ENCODE assay signal across 8 cellular contexts in the genomic region with DNA sequence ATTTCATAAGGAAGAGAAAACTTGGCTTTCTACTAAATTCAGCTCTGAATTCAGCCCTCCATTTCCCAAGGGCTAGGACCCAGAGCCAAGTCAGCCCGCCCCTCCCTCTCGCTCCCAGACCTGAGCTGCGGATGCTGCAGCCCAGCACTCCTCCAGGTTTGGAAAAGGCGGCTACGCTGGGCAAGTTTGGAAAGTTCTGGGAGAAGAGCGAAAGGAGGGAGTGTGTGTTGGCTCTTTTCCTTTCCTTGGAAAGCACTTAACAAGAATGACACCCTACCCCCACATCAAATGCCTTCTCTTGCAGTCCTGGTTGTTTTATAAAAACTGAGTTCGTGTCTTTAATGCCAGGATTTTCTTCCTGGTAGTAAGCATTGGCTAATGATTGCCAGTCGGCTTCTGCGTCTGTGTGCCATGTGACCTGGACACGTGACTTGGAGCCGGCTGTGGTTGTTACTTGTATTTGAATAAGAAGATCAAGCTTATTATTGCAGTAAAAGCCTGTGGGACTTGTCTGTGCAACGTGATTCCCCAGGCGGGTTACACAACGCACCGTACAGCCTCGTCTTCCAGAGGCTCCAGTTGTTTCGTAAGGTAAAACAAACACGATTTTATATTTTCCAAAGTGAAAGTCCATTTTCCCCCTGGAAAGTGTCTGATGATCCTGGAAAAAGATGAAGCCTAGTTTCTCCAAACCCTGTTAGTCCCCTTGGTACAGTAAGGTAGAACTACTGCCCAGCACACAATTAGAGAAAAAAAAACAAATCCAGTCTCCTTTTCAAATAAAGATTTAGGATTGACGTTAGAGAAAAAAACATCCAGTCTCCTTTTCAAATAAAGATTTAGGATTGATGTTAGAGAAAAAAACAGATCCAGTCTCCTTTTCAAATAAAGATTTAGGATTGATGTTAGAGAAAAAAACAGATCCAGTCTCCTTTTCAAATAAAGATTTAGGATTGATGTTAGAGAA. TPM values are rescaled to one million over a fixed set of nuclear protein-coding genes. Genes with fewer than 3 reads are reported as not detected.
A peak's percentile ranks its signal among the peaks of the same experiment; 100 is the strongest.
DNase-seq lines count a peak whose midpoint lies in the region; ATAC-seq and TF ChIP-seq lines count a peak whose summit lies in the region.

No MANE protein-coding gene starts in this region.

- no peaks in the 10 kb centered on the region for H3K36me3 Mint-ChIP-seq in activated naive CD4-positive, alpha-beta T cell treated with anti-CD3 and anti-CD28 coated beads, Interleukin-2, amount 50 U/mL, for 24 hours

- peaks cover 53% of the 10 kb centered on the region for H3K4me1 Mint-ChIP-seq in activated naive CD4-positive, alpha-beta T cell treated with anti-CD3 and anti-CD28 coated beads, Interleukin-2, amount 50 U/mL, for 24 hours

- peak overlapping the region; percentile 79 for H3K27ac Mint-ChIP-seq in activated naive CD4-positive, alpha-beta T cell treated with anti-CD3 and anti-CD28 coated beads, Interleukin-2, amount 50 U/mL, for 24 hours

- WGBS in thymus = 11% methylated on average over 19 of the region's 19 CpGs

- H3K4me3 Mint-ChIP-seq in activated naive CD4-positive, alpha-beta T cell treated with anti-CD3 and anti-CD28 coated beads, Interleukin-2, amount 50 U/mL, for 24 hours = peak overlapping the region; percentile 80

- H3K9me3 Mint-ChIP-seq in activated naive CD4-positive, alpha-beta T cell treated with anti-CD3 and anti-CD28 coated beads, Interleukin-2, amount 50 U/mL, for 24 hours = no peaks in the 10 kb centered on the region

- H3K27me3 ChIP-seq in neutrophil (no peaks in the 10 kb centered on the region), thymus (ENCODE audit: control insufficient read depth, insufficient read depth) (no peaks in the 10 kb centered on the region)

- no peaks in the 10 kb centered on the region for H3K27me3 Mint-ChIP-seq in activated naive CD4-positive, alpha-beta T cell treated with anti-CD3 and anti-CD28 coated beads, Interleukin-2, amount 50 U/mL, for 24 hours

- H3K4me3 ChIP-seq in neutrophil (ENCODE audit: low read depth in 1 of 2, low read length in 1 of 2) (peak overlapping the region; percentile 73 to 87), thymus (ENCODE audit: low read length) (peak overlapping the region; percentile 70)

- DNase-seq in DMS53 treated with DMSO at 0.1 percent for 48 hours (lab: John Stamatoyannopoulos, UW; ENCODE audit: unreplicated experiment) (peak; percentile 86), Kasumi-1 (lab: John Stamatoyannopoulos, UW) (peak; percentile 47 to 49), SIG-M5 (lab: John Stamatoyannopoulos, UW) (peak; percentile 44), globus pallidus (ENCODE audit: low spot score) (peak; percentile 93)

- peak; percentile 62 for ATAC-seq in GM21825 (IDR thresholded peaks at IDR 0.05; ENCODE audit: unreplicated experiment)

- no peaks in the 10 kb centered on the region for H3K9me3 ChIP-seq in neutrophil
- H3K9me3 ChIP-seq in thymus (ENCODE audit: control insufficient read depth) = no peaks in the 10 kb centered on the region

- H3K4me1 ChIP-seq in neutrophil (ENCODE audit: control insufficient read depth in 1 of 2, insufficient read depth in 1 of 2, low read depth in 1 of 2, low read length in 1 of 2) (peaks cover 10 to 18% of the 10 kb centered on the region in 2 experiments), thymus (ENCODE audit: control insufficient read depth, insufficient read depth, low read length) (peaks cover 38% of the 10 kb centered on the region)

- TF ChIP-seq CTCF in neutrophil (IDR thresholded peaks at IDR 0.05) = no peak

- H3K27ac ChIP-seq in neutrophil = peak overlapping the region; percentile 78
- H3K27ac ChIP-seq in thymus (ENCODE audit: low read depth) = peak overlapping the region; percentile 99

- H3K36me3 ChIP-seq in neutrophil = no peaks in the 10 kb centered on the region
- H3K36me3 ChIP-seq in thymus (ENCODE audit: control insufficient read depth, insufficient read depth) = no peaks in the 10 kb centered on the region

RNA-seq across cellular contexts. Expression of gene UBE2L5, which starts 26.8 kb away (rescaled TPM):
- 0.23 TPM for polyA plus RNA-seq in thymus

Comparison
In these comparisons a context has a peak if more than half of its experiments do, and no peak if none do; other contexts are left out.
1. Peak in every context shown above with its lines: DNase-seq, ATAC-seq, H3K4me3 ChIP-seq and H3K27ac ChIP-seq.